ENCODE assay signal across 1 cellular context in the genomic region with DNA sequence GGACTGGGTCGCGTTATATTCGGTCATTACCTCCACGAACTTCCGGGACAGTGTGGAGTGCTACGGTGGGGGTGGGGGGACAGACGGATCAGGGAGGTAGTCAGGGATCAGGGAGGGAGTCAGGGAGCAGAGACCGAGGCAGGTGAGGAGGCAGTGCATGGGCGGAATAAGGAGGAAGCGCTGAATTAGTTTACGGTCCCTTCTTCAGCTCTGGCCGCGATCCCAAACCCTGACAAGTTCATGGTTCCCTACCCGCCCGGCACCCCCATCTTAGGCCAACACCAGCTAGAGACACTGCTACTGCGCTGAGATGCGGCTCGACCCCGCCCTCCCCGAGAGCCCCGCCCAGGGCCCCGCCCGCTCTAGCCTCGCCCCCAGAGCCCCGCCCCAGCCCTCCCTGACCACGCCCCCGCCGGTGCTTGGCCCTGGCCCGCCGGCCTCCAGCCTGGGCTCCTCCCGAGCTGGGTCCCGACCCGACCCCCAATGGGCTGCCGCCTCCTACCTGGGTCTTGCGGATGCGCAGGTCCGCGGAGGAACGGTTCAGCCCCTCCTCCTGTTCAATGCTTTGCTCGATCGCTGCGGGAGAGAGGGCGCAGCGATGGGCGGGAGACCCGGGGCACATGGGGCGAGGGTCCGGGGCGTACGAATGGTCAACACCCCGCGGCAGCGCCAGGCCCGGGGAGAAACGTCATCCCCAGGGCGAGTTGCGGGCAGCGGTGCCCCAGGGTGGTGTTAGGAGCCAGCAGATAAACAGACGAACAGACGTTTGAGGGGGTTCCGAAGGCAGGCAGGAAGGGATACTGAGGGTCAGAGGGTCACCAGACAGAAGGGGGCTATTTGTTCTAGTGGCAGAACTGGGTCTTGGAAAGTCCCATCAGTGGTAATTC.
TF ChIP-seq lines count a peak whose summit lies in the region.

No MANE protein-coding gene starts in this region.

TF ChIP-seq in HepG2, 621 proteins besides CTCF, POLR2A, EP300 and RAD21 (continued from another document and continues in another):
- TF ChIP-seq MXI1 (IDR thresholded peaks at IDR 0.05; ENCODE audit: borderline replicate concordance, low read depth, low read length): 0 out of 3 replicates have a peak, but pooled peaks have one; percentile 43
- peak; percentile 57 for TF ChIP-seq BCL6 (CRISPR knock-in tag; IDR thresholded peaks at IDR 0.05)
- TF ChIP-seq GLI4 (CRISPR knock-in tag; IDR thresholded peaks at IDR 0.05; ENCODE audit: borderline replicate concordance): no peak; the same call in 1 of the 2 replicates
- TF ChIP-seq, protein P1, sequence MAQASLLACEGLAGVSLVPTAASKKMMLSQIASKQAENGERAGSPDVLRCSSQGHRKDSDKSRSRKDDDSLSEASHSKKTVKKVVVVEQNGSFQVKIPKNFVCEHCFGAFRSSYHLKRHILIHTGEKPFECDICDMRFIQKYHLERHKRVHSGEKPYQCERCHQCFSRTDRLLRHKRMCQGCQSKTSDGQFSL (CRISPR knock-in tag; IDR thresholded peaks at IDR 0.05): peak; percentile 79; the same call in 1 of the 2 replicates
- no peak for TF ChIP-seq ZNF629 (CRISPR knock-in tag; conservative IDR thresholded peaks at IDR 0.05)
- TF ChIP-seq ZNF224 (CRISPR knock-in tag; IDR thresholded peaks at IDR 0.05): no peak
- TF ChIP-seq SMARCC2 (IDR thresholded peaks at IDR 0.05): no peak
- TF ChIP-seq, protein P2, sequence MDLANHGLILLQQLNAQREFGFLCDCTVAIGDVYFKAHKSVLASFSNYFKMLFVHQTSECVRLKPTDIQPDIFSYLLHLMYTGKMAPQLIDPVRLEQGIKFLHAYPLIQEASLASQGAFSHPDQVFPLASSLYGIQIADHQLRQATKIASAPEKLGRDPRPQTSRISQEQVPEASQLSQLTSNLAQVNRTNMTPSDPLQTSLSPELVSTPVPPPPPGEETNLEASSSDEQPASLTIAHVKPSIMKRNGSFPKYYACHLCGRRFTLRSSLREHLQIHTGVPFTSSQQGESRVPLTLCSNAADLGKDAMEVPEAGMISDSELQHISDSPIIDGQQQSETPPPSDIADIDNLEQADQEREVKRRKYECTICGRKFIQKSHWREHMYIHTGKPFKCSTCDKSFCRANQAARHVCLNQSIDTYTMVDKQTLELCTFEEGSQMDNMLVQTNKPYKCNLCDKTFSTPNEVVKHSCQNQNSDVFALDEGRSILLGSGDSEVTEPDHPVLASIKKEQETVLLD (CRISPR knock-in tag; IDR thresholded peaks at IDR 0.05; ENCODE audit: low read depth): peak; percentile 58; the same call in 1 of the 2 replicates
- TF ChIP-seq, protein P3, sequence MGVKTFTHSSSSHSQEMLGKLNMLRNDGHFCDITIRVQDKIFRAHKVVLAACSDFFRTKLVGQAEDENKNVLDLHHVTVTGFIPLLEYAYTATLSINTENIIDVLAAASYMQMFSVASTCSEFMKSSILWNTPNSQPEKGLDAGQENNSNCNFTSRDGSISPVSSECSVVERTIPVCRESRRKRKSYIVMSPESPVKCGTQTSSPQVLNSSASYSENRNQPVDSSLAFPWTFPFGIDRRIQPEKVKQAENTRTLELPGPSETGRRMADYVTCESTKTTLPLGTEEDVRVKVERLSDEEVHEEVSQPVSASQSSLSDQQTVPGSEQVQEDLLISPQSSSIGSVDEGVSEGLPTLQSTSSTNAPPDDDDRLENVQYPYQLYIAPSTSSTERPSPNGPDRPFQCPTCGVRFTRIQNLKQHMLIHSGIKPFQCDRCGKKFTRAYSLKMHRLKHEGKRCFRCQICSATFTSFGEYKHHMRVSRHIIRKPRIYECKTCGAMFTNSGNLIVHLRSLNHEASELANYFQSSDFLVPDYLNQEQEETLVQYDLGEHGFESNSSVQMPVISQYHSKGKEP (CRISPR knock-in tag; IDR thresholded peaks at IDR 0.05): 0 out of 2 replicates have a peak, but pooled peaks have one; percentile 54
- TF ChIP-seq ZNF607 (CRISPR knock-in tag; IDR thresholded peaks at IDR 0.05; ENCODE audit: borderline replicate concordance): 0 out of 2 replicates have a peak, but pooled peaks have one; percentile 56
- TF ChIP-seq, protein P4, sequence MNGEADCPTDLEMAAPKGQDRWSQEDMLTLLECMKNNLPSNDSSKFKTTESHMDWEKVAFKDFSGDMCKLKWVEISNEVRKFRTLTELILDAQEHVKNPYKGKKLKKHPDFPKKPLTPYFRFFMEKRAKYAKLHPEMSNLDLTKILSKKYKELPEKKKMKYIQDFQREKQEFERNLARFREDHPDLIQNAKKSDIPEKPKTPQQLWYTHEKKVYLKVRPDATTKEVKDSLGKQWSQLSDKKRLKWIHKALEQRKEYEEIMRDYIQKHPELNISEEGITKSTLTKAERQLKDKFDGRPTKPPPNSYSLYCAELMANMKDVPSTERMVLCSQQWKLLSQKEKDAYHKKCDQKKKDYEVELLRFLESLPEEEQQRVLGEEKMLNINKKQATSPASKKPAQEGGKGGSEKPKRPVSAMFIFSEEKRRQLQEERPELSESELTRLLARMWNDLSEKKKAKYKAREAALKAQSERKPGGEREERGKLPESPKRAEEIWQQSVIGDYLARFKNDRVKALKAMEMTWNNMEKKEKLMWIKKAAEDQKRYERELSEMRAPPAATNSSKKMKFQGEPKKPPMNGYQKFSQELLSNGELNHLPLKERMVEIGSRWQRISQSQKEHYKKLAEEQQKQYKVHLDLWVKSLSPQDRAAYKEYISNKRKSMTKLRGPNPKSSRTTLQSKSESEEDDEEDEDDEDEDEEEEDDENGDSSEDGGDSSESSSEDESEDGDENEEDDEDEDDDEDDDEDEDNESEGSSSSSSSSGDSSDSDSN (CRISPR knock-in tag; IDR thresholded peaks at IDR 0.05): peak; percentile 84
- TF ChIP-seq MEIS2 (CRISPR knock-in tag; IDR thresholded peaks at IDR 0.05): peak; percentile 58
- peak; percentile 71; the same call in 1 of the 2 replicates for TF ChIP-seq ZNF253 (CRISPR knock-in tag; IDR thresholded peaks at IDR 0.05; ENCODE audit: borderline replicate concordance)
- TF ChIP-seq ZNF558 (CRISPR knock-in tag; IDR thresholded peaks at IDR 0.05; ENCODE audit: borderline replicate concordance): no peak
- no peak for TF ChIP-seq ZNF496 (CRISPR knock-in tag; IDR thresholded peaks at IDR 0.05; ENCODE audit: insufficient replicate concordance)
- no peak for TF ChIP-seq RAD51 (IDR thresholded peaks at IDR 0.05; ENCODE audit: borderline replicate concordance)
- TF ChIP-seq ZFP36L2 (CRISPR knock-in tag; IDR thresholded peaks at IDR 0.05): no peak
- TF ChIP-seq, protein P5, sequence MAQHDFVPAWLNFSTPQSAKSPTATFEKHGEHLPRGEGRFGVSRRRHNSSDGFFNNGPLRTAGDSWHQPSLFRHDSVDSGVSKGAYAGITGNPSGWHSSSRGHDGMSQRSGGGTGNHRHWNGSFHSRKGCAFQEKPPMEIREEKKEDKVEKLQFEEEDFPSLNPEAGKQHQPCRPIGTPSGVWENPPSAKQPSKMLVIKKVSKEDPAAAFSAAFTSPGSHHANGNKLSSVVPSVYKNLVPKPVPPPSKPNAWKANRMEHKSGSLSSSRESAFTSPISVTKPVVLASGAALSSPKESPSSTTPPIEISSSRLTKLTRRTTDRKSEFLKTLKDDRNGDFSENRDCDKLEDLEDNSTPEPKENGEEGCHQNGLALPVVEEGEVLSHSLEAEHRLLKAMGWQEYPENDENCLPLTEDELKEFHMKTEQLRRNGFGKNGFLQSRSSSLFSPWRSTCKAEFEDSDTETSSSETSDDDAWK (CRISPR knock-in tag; IDR thresholded peaks at IDR 0.05): no peak
- TF ChIP-seq ZNF431 (CRISPR knock-in tag; IDR thresholded peaks at IDR 0.05; ENCODE audit: borderline replicate concordance, low read depth): no peak
- TF ChIP-seq ZNF264 (CRISPR knock-in tag; IDR thresholded peaks at IDR 0.05): no peak; the same call in 1 of the 2 replicates
- peak; percentile 54; the same call in 1 of the 2 replicates for TF ChIP-seq ONECUT2 (CRISPR knock-in tag; IDR thresholded peaks at IDR 0.05)
- peak; percentile 63 for TF ChIP-seq ZBTB21 (CRISPR knock-in tag; IDR thresholded peaks at IDR 0.05)
- TF ChIP-seq, protein P6, sequence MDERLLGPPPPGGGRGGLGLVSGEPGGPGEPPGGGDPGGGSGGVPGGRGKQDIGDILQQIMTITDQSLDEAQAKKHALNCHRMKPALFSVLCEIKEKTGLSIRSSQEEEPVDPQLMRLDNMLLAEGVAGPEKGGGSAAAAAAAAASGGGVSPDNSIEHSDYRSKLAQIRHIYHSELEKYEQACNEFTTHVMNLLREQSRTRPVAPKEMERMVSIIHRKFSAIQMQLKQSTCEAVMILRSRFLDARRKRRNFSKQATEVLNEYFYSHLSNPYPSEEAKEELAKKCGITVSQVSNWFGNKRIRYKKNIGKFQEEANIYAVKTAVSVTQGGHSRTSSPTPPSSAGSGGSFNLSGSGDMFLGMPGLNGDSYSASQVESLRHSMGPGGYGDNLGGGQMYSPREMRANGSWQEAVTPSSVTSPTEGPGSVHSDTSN (CRISPR knock-in tag; IDR thresholded peaks at IDR 0.05): no peak
- peak; percentile 65 for TF ChIP-seq MED1 (CRISPR knock-in tag; IDR thresholded peaks at IDR 0.05)
- TF ChIP-seq, protein P7, sequence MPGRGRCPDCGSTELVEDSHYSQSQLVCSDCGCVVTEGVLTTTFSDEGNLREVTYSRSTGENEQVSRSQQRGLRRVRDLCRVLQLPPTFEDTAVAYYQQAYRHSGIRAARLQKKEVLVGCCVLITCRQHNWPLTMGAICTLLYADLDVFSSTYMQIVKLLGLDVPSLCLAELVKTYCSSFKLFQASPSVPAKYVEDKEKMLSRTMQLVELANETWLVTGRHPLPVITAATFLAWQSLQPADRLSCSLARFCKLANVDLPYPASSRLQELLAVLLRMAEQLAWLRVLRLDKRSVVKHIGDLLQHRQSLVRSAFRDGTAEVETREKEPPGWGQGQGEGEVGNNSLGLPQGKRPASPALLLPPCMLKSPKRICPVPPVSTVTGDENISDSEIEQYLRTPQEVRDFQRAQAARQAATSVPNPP (CRISPR knock-in tag; IDR thresholded peaks at IDR 0.05): no peak
- no peak for TF ChIP-seq ZNF83 (CRISPR knock-in tag; IDR thresholded peaks at IDR 0.05; ENCODE audit: borderline replicate concordance)
- TF ChIP-seq ZNF780A (CRISPR knock-in tag; IDR thresholded peaks at IDR 0.05): peak; percentile 56; the same call in 1 of the 2 replicates
- TF ChIP-seq ZNF333 (CRISPR knock-in tag; IDR thresholded peaks at IDR 0.05; ENCODE audit: borderline replicate concordance): peak; percentile 50
- TF ChIP-seq, protein P8, sequence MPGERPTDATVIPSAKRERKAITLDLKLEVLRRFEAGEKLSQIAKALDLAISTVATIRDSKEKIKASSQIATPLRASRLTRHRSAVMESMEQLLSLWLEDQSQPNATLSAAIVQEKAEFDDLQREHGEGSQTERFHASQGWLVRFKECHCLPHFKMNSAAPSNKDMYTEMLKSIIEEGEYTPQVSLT (CRISPR knock-in tag; IDR thresholded peaks at IDR 0.05; ENCODE audit: borderline replicate concordance, low read depth): no peak
- TF ChIP-seq, protein P9, sequence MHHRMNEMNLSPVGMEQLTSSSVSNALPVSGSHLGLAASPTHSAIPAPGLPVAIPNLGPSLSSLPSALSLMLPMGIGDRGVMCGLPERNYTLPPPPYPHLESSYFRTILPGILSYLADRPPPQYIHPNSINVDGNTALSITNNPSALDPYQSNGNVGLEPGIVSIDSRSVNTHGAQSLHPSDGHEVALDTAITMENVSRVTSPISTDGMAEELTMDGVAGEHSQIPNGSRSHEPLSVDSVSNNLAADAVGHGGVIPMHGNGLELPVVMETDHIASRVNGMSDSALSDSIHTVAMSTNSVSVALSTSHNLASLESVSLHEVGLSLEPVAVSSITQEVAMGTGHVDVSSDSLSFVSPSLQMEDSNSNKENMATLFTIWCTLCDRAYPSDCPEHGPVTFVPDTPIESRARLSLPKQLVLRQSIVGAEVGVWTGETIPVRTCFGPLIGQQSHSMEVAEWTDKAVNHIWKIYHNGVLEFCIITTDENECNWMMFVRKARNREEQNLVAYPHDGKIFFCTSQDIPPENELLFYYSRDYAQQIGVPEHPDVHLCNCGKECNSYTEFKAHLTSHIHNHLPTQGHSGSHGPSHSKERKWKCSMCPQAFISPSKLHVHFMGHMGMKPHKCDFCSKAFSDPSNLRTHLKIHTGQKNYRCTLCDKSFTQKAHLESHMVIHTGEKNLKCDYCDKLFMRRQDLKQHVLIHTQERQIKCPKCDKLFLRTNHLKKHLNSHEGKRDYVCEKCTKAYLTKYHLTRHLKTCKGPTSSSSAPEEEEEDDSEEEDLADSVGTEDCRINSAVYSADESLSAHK (CRISPR knock-in tag; IDR thresholded peaks at IDR 0.05; ENCODE audit: borderline replicate concordance): no peak
- TF ChIP-seq MTA1 (CRISPR knock-in tag; IDR thresholded peaks at IDR 0.05; ENCODE audit: borderline replicate concordance): peak; percentile 89; the same call in 1 of the 2 replicates
- no peak for TF ChIP-seq NCOR1 (IDR thresholded peaks at IDR 0.05; ENCODE audit: borderline replicate concordance, low read length)
- TF ChIP-seq, protein P10, sequence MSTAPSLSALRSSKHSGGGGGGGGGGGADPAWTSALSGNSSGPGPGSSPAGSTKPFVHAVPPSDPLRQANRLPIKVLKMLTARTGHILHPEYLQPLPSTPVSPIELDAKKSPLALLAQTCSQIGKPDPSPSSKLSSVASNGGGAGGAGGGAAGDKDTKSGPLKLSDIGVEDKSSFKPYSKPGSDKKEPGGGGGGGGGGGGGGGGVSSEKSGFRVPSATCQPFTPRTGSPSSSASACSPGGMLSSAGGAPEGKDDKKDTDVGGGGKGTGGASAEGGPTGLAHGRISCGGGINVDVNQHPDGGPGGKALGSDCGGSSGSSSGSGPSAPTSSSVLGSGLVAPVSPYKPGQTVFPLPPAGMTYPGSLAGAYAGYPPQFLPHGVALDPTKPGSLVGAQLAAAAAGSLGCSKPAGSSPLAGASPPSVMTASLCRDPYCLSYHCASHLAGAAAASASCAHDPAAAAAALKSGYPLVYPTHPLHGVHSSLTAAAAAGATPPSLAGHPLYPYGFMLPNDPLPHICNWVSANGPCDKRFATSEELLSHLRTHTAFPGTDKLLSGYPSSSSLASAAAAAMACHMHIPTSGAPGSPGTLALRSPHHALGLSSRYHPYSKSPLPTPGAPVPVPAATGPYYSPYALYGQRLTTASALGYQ (CRISPR knock-in tag; IDR thresholded peaks at IDR 0.05): no peak
- TF ChIP-seq, protein P11, sequence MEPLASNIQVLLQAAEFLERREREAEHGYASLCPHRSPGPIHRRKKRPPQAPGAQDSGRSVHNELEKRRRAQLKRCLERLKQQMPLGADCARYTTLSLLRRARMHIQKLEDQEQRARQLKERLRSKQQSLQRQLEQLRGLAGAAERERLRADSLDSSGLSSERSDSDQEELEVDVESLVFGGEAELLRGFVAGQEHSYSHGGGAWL (CRISPR knock-in tag; IDR thresholded peaks at IDR 0.05): peak; percentile 60; the same call in 1 of the 2 replicates
- TF ChIP-seq, protein P12, sequence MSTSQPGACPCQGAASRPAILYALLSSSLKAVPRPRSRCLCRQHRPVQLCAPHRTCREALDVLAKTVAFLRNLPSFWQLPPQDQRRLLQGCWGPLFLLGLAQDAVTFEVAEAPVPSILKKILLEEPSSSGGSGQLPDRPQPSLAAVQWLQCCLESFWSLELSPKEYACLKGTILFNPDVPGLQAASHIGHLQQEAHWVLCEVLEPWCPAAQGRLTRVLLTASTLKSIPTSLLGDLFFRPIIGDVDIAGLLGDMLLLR (CRISPR knock-in tag; IDR thresholded peaks at IDR 0.05): 0 out of 2 replicates have a peak, but pooled peaks have one; percentile 2
